Comparison of ENCODE assay signal across 8 cellular contexts in genomic region chr5:139513434-139513833, GRCh38. TPM values are rescaled to one million over a fixed set of nuclear protein-coding genes. Genes with fewer than 3 reads are reported as not detected.
DNase-seq lines count a peak whose midpoint lies in the region; ATAC-seq, FAIRE-seq and TF ChIP-seq lines count a peak whose summit lies in the region.
"Not testable (repeated sequence)": the region's sequence is repeated elsewhere in the genome, so short reads cannot be mapped to it uniquely, and the experiment has no call there.

No MANE protein-coding gene starts in this region.

- not testable (repeated sequence) for H3K4me3 ChIP-seq in AG04450 (ENCODE audit: low read depth, low read length); bronchial epithelial cell (ENCODE audit: low read depth, low read length)

- CTCF ChIA-PET in AG04450 (lab: Charles Lee) = interaction anchor here (0.6 to 7.8 kb wide), 12 partner anchors 9 to 233 kb away, joined by 3 to 231 read pairs (median 4); partner anchors contain the start of gene STING1

- H3K27ac ChIP-seq in AG04450 (ENCODE audit: low read depth, low read length) = not testable (repeated sequence)

- not testable (repeated sequence) for H3K36me3 ChIP-seq in bronchial epithelial cell (ENCODE audit: control insufficient read depth, insufficient read depth, low read length)

- H3K9me3 ChIP-seq in AG04450 (ENCODE audit: control insufficient read depth, insufficient read depth, low read length) = not testable (repeated sequence)

- peak; percentile 37 for ATAC-seq in GM18858 (IDR thresholded peaks at IDR 0.05; ENCODE audit: unreplicated experiment)

- DNase-seq in AG04450 (ENCODE audit: low read depth, low spot score) (peak; percentile 37), HK-2 (ENCODE audit: unreplicated experiment) (peak; percentile 67), NCI-H774 (lab: John Stamatoyannopoulos, UW) (peak; percentile 60), bronchial epithelial cell (ENCODE audit: low read depth) (peak; percentile 71), iPS-NIHi7 (ENCODE audit: extremely low spot score) (peak; percentile 83), smooth muscle cell of the brain vasculature (ENCODE audit: low read depth, low spot score) (peak; percentile 70)
- peak; percentile 84 for DNase-seq in activated CD4-positive, alpha-beta T cell treated with anti-CD3 and anti-CD28 coated beads for 48 hours

- TF ChIP-seq CTCF in AG04450 (IDR thresholded peaks at IDR 0.05; ENCODE audit: low read depth, low read length) (peak; percentile 68), bronchial epithelial cell (IDR thresholded peaks at IDR 0.05; ENCODE audit: insufficient read depth, low read length, severe bottlenecking) (peak; percentile 82)

- H3K27me3 ChIP-seq in AG04450 (ENCODE audit: control insufficient read depth, insufficient read depth, low read length); bronchial epithelial cell (ENCODE audit: control insufficient read depth, insufficient read depth, low read length): not testable (repeated sequence)

- POLR2A ChIA-PET in AG04450 (lab: Yijun Ruan, JAX) = not testable (repeated sequence)

- not testable (repeated sequence) for FAIRE-seq in bronchial epithelial cell (lab: Jason Lieb, UNC)

RNA-seq across cellular contexts. Expression of gene STING1, which starts 30.9 kb away (rescaled TPM):
- 50.6 and 66.9 TPM in 2 replicates for polyA plus RNA-seq in AG04450 (2011; rRNA removed)
- polyA minus RNA-seq in AG04450 (2011; rRNA and poly(A)+ RNA removed) = 44.3 and 61.7 TPM in 2 replicates
- total RNA-seq in bronchial epithelial cell = 2.8 and 2.9 TPM in 2 replicates

RNA-seq across cellular contexts. Expression of gene SMIM33, which starts 42.6 kb away (rescaled TPM):
- not detected in 2 replicates for polyA plus RNA-seq in AG04450 (2011; rRNA removed)
- polyA minus RNA-seq in AG04450 (2011; rRNA and poly(A)+ RNA removed) = not detected in 2 replicates
- total RNA-seq in bronchial epithelial cell = not detected in 2 replicates

RNA-seq across cellular contexts. Expression of gene UBE2D2, which starts 47.7 kb away (rescaled TPM):
- 51.5 and 60.9 TPM in 2 replicates for polyA plus RNA-seq in AG04450 (2011; rRNA removed)
- 13.2 and 44.0 TPM in 2 replicates for polyA minus RNA-seq in AG04450 (2011; rRNA and poly(A)+ RNA removed)
- 48.0 and 52.1 TPM in 2 replicates for total RNA-seq in bronchial epithelial cell

RNA-seq across cellular contexts. Expression of gene ECSCR, which starts 50.9 kb away (rescaled TPM):
- 0.82 and 1.1 TPM in 2 replicates for polyA plus RNA-seq in AG04450 (2011; rRNA removed)
- 0.64 and 0.91 TPM in 2 replicates for polyA minus RNA-seq in AG04450 (2011; rRNA and poly(A)+ RNA removed)
- not detected in 2 replicates for total RNA-seq in bronchial epithelial cell
